In genomic region chr11:134739136-134739535, GRCh38 we compare ENCODE assay signal across 22 cellular contexts.
DNase-seq lines count a peak whose midpoint lies in the region; ATAC-seq, FAIRE-seq and TF ChIP-seq lines count a peak whose summit lies in the region.
"Had no signal": no experiment of that assay in that cellular context is flagged by ENCODE, and none has a peak within 500 bp of the region (broad histone marks: within the 10 kb centered on the region; RNA-seq: fewer than 3 reads in every experiment).

No MANE protein-coding gene starts in this region.

- H2AFZ ChIP-seq in H1 (ENCODE audit: low read length), result no peak overlapping the region
- H2AFZ ChIP-seq: GM23338 had no signal

- no peak for TF ChIP-seq CTCF in H1 (IDR thresholded peaks at IDR 0.05; ENCODE audit: control extremely low read depth in 1 of 3, insufficient read depth in 1 of 3, low read depth in 1 of 3, low read length in 3 of 3)

- peaks cover 0 to 3% (median 0%) of the 10 kb centered on the region in 4 experiments; a peak in 1 of 7 replicates for H3K27me3 ChIP-seq in H1 (replicated peaks in 1 of 4; ENCODE audit: control insufficient read depth in 3 of 4, extremely low read depth in 1 of 4, insufficient read depth in 3 of 4, low read length in 3 of 4)
- H3K27me3 ChIP-seq: BLaER1 had no signal

- H3K4me1 ChIP-seq in H1 (replicated peaks in 1 of 4; ENCODE audit: control insufficient read depth in 3 of 4, insufficient read depth in 4 of 4, low read length in 3 of 4), result peaks cover 0 to 8% (median 6%) of the 10 kb centered on the region in 4 experiments; a peak in 6 of 7 replicates
- H3K4me1 ChIP-seq: HAP-1 had no signal

- peak overlapping the region; percentile 99 for H2AK5ac ChIP-seq in H1 (ENCODE audit: low read depth, low read length)

- no peaks in the 10 kb centered on the region for H3K36me3 ChIP-seq in H1 (ENCODE audit: control insufficient read depth in 2 of 4, insufficient read depth in 4 of 4, low read length in 3 of 4)
- H3K36me3 ChIP-seq: BLaER1, HAP-1 had no signal

- H4K5ac ChIP-seq in H1 (ENCODE audit: insufficient read length, low read depth, low read length), result no peak overlapping the region

- H3K9ac ChIP-seq in H1 (replicated peaks in 1 of 4; ENCODE audit: extremely low read depth in 1 of 4, low read depth in 3 of 4, low read length in 3 of 4), result no peak overlapping the region
- H3K9ac ChIP-seq: BLaER1 had no signal

- intact Hi-C loops in cardiac septum (cut with DNase I) (no loop called here), left cardiac atrium (cut with DNase I) (no loop called here)

- CTCF ChIA-PET in H1 (lab: Charles Lee; ENCODE audit: partially characterized antibody), result interaction anchor here (1.2 kb wide), 1 partner anchor 127 kb away, joined by 3 read pairs; no protein-coding TSS in a partner anchor

- POLR2A ChIA-PET in H1 (lab: Charles Lee; ENCODE audit: partially characterized antibody), result no interaction called here

- no peak overlapping the region for H4K8ac ChIP-seq in H1 (ENCODE audit: extremely low read depth, insufficient read depth, low read length)

- 93% methylated on average over 11 of the region's 11 CpGs; no CpG with 5 or more reads in 1 of the 2 experiments for WGBS in H1 (ENCODE audit: extremely low coverage in 1 of 2, insufficient coverage in 1 of 2, insufficient read length in 1 of 2, insufficient replicate concordance in 2 of 2, low coverage in 1 of 2, low lambda C conversion rate in 2 of 2, missing lambda C conversion rate in 1 of 2), 2 experiments

- peak overlapping the region; percentile 93 for H2BK15ac ChIP-seq in H1 (ENCODE audit: low read length)

- H2BK5ac ChIP-seq in H1 (ENCODE audit: low read depth, low read length), result peak overlapping the region; percentile 60; the same call in 1 of the 2 replicates

- peak overlapping the region; percentile 48; the same call in 1 of the 2 replicates for H3K18ac ChIP-seq in H1 (ENCODE audit: extremely low read depth, low read length)

- peak overlapping the region; percentile 80 for H4K91ac ChIP-seq in H1 (replicated peaks; ENCODE audit: insufficient read length, low read length)

- no peak for TF ChIP-seq EP300 in H1 (IDR thresholded peaks at IDR 0.05; ENCODE audit: borderline replicate concordance in 1 of 2, low read depth in 2 of 2, low read length in 2 of 2)

- H3K4me3 ChIP-seq in H1 (ENCODE audit: extremely low read depth in 1 of 4, insufficient read depth in 2 of 4, low read depth in 3 of 4, low read length in 4 of 4), result no peak overlapping the region
- H3K4me3 ChIP-seq: BLaER1, GM12878, GM23338, HAP-1 had no signal

- no peak for TF ChIP-seq POLR2A in H1 (IDR thresholded peaks at IDR 0.05; ENCODE audit: control extremely low read depth in 1 of 2, low read depth in 2 of 2, low read length in 2 of 2)

- H3K4me2 ChIP-seq in H1 (ENCODE audit: insufficient read depth in 1 of 2, low read depth in 2 of 2, low read length in 2 of 2), result no peak overlapping the region
- H3K4me2 ChIP-seq: BLaER1, GM23338 had no signal

- no peaks in the 10 kb centered on the region; a peak in 1 of 4 replicates for H3K9me3 ChIP-seq in H1 (ENCODE audit: insufficient read depth in 2 of 2, low read depth in 1 of 2, low read length in 1 of 2)
- H3K9me3 ChIP-seq: BLaER1, HAP-1 had no signal

- peak overlapping the region; percentile 86 for H2BK12ac ChIP-seq in H1 (ENCODE audit: low read depth, low read length)

- no peak for ATAC-seq in left cardiac atrium
- ATAC-seq: CD8-positive, alpha-beta T cell; GM12878; GM23338 had no signal

- no peak overlapping the region for H3K23ac ChIP-seq in H1 (ENCODE audit: insufficient read length)

- H3K14ac ChIP-seq in H1 (ENCODE audit: insufficient read length), result no peak overlapping the region

- H3K27ac ChIP-seq in H1 (ENCODE audit: low read depth, low read length), result no peak overlapping the region
- H3K27ac ChIP-seq: 22Rv1, BLaER1, C4-2B had no signal

- 0 out of 2 replicates have a peak, but pooled peaks cover 3% of the 10 kb centered on the region for H3K79me1 ChIP-seq in H1 (ENCODE audit: low read depth, low read length)

- no peak overlapping the region for H3K56ac ChIP-seq in H1 (replicated peaks; ENCODE audit: insufficient read length, low read depth, low read length)

- 0 out of 2 replicates have a peak overlapping the region, but pooled peaks have one; percentile 52 for H2BK20ac ChIP-seq in H1 (ENCODE audit: low read length)

- peaks cover 0 to 8% of the 10 kb centered on the region in 2 experiments for H4K20me1 ChIP-seq in H1 (replicated peaks in 1 of 2; ENCODE audit: control insufficient read depth in 1 of 2, insufficient read depth in 2 of 2, low read length in 2 of 2)
- H4K20me1 ChIP-seq: BLaER1 had no signal

- no peak for FAIRE-seq in H1 (lab: Jason Lieb, UNC)
- FAIRE-seq: A204.1, H54 had no signal

- peak overlapping the region; percentile 59 for H3K4ac ChIP-seq in H1 (replicated peaks; ENCODE audit: insufficient read length, low read depth, low read length)

- H2BK120ac ChIP-seq in H1 (replicated peaks; ENCODE audit: low read depth, low read length), result peak overlapping the region; percentile 13

- H3K23me2 ChIP-seq in H1 (ENCODE audit: low read depth, low read length), result peaks cover 18% of the 10 kb centered on the region

- no peak for TF ChIP-seq RAD21 in H1 (IDR thresholded peaks at IDR 0.05 in 1 of 2, conservative IDR thresholded peaks at IDR 0.05 in 1 of 2; ENCODE audit: low read depth in 2 of 2, low read length in 2 of 2)

- no peaks in the 10 kb centered on the region for H3K79me2 ChIP-seq in H1 (ENCODE audit: control insufficient read depth in 1 of 2, insufficient read depth in 2 of 2, low read length in 2 of 2)

- DNase-seq in cardiac septum (ENCODE audit: low spot score) (peak; percentile 68), left cardiac atrium (no peak), H1 (ENCODE audit: low read depth in 1 of 2, low spot score in 2 of 2) (no peak), mesenteric fat pad (ENCODE audit: low spot score) (peak; percentile 72), ureter (ENCODE audit: low spot score) (peak; percentile 57), GM19238 (ENCODE audit: insufficient read length, low spot score) (no peak), NCI-H1694 treated with DMSO at 0.1 percent for 48 hours (lab: John Stamatoyannopoulos, UW) (no peak)
- DNase-seq in stimulated activated CD4-positive, alpha-beta T cell treated with anti-CD3 and anti-CD28 coated beads, Interleukin-12 subunit alpha, Interleukin-12 subunit beta, amount 100 ng/mL, for 4 hours, result no peak
- DNase-seq: Caco-2; CD4-positive, CD25-positive, alpha-beta regulatory T cell; CD8-positive, alpha-beta T cell; DMS153; EL; GDM1 had no signal

TF ChIP-seq in H1, 55 proteins besides CTCF, POLR2A, EP300 and RAD21 (continues in another document):
- no peak for TF ChIP-seq BACH1 (IDR thresholded peaks at IDR 0.05; ENCODE audit: low read length)
- no peak for TF ChIP-seq FOSL1 (IDR thresholded peaks at IDR 0.05; ENCODE audit: insufficient read depth, low read depth, low read length)
- TF ChIP-seq SP4 (IDR thresholded peaks at IDR 0.05; ENCODE audit: low read length), result no peak
- no peak for TF ChIP-seq TCF12 (IDR thresholded peaks at IDR 0.05; ENCODE audit: low read depth, low read length)
- no peak for TF ChIP-seq ATF3 (IDR thresholded peaks at IDR 0.05; ENCODE audit: insufficient read depth, low read depth, low read length)
- no peak for TF ChIP-seq BCL11A (IDR thresholded peaks at IDR 0.05; ENCODE audit: low read depth in 2 of 2, low read length in 2 of 2)

Comparison
In these comparisons a context has a peak if more than half of its experiments do, and no peak if none do; other contexts are left out.
1. DNase-seq: peak in cardiac septum (single experiment), mesenteric fat pad (single experiment) and ureter (single experiment); none in left cardiac atrium (single experiment), H1 (0 of 2), stimulated activated CD4-positive, alpha-beta T cell treated with anti-CD3 and anti-CD28 coated beads, Interleukin-12 subunit alpha, Interleukin-12 subunit beta, amount 100 ng/mL, for 4 hours (single experiment), GM19238 (single experiment) and NCI-H1694 treated with DMSO at 0.1 percent for 48 hours (single experiment).